In the genomic region with DNA sequence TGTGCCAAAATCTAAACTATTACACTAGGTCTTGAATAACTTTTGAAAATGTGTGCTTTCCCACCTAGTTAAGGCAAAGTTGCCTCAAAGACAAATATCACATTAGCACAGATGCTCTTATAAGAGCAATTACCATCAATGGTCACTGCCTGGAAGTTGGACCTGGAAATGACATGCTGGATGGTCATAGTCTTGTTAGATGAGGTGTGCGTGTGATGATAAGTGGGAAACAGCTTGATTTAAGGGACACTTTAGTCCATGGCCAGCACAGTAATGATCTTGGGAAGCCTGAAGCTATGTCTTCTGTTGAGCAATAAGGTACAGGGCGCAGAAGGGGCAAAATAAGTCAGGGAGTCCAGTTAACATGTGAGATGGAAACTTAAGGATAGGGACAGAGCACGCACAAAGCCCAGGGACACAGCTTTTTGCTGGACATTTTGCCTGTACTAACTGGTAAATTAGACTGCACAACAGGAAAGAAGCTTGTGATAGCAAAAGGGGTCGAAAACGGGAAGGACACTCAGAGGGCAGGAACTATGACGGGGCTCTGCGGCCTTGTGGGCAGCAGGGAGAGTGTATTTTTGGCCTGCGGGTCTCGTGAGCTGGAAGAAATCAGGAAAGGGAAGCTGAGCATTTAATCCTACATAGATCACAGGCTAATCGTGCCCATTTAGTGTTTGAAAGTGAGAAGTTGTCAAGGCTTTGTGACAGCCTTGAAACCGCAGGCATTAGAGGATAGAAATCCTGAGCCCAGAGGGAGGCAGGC, we compare ENCODE assay signal across 17 cellular contexts.
DNase-seq lines count a peak whose midpoint lies in the region; ATAC-seq and TF ChIP-seq lines count a peak whose summit lies in the region.
"Had no signal": no experiment of that assay in that cellular context is flagged by ENCODE, and none has a peak within 500 bp of the region (broad histone marks: within the 10 kb centered on the region; RNA-seq: fewer than 3 reads in every experiment).

No MANE protein-coding gene starts in this region.

- intact Hi-C loops in Right ventricle myocardium inferior (cut with DNase I) = loop anchor here (5.0 kb wide), 1 partner anchor 42 kb away; no protein-coding TSS in a partner anchor
- intact Hi-C loops in CD4-positive, alpha-beta memory T cell (cut with micrococcal nuclease) = no loop called here

- TF ChIP-seq EP300 in upper lobe of left lung (IDR thresholded peaks at IDR 0.05) = peak in 1 of 4 donors; percentile 4

- H3K27ac ChIP-seq in right atrium auricular region (peak overlapping the region in 1 of 2 donors; percentile 13), upper lobe of left lung (peak overlapping the region in 3 of 4 donors; percentile 23 to 58 (median 37))
- H3K27ac ChIP-seq in CD4-positive, alpha-beta memory T cell (ENCODE audit: low read depth, low read length) = no peak overlapping the region
- H3K27ac ChIP-seq: foreskin keratinocyte, PC-9, suprapubic skin had no signal

- H3K9me3 ChIP-seq in right atrium auricular region (no peaks in the 10 kb centered on the region), upper lobe of left lung (no peaks in the 10 kb centered on the region)
- no peaks in the 10 kb centered on the region for H3K9me3 ChIP-seq in CD4-positive, alpha-beta memory T cell (ENCODE audit: control insufficient read depth in 1 of 2, low read length in 2 of 2)
- H3K9me3 ChIP-seq: suprapubic skin had no signal

- H3K4me1 Mint-ChIP-seq in CD4-positive, alpha-beta memory T cell = no peaks in the 10 kb centered on the region
- H3K4me1 Mint-ChIP-seq: activated T-helper 17 cell treated with anti-CD3 and anti-CD28 coated beads, Interleukin-2, amount 50 U/mL, for 72 hours had no signal

- no peak for TF ChIP-seq CTCF in right atrium auricular region (IDR thresholded peaks at IDR 0.05)
- TF ChIP-seq CTCF in upper lobe of left lung (IDR thresholded peaks at IDR 0.05) = no peak

- POLR2A ChIA-PET in CD4-positive, alpha-beta memory T cell (lab: Charles Lee; ENCODE audit: partially characterized antibody) = no interaction called here

- CTCF ChIA-PET in CD4-positive, alpha-beta memory T cell (lab: Charles Lee; ENCODE audit: partially characterized antibody) = no interaction called here

- H3K36me3 Mint-ChIP-seq in CD4-positive, alpha-beta memory T cell = no peaks in the 10 kb centered on the region

- H3K27me3 ChIP-seq in right atrium auricular region = no peaks in the 10 kb centered on the region
- no peaks in the 10 kb centered on the region for H3K27me3 ChIP-seq in upper lobe of left lung
- H3K27me3 ChIP-seq in CD4-positive, alpha-beta memory T cell (ENCODE audit: insufficient read depth, low read length) = no peaks in the 10 kb centered on the region
- H3K27me3 ChIP-seq: foreskin keratinocyte, suprapubic skin had no signal

- WGBS in upper lobe of left lung, 2 donors = 54 to 55% methylated on average over 11 of the region's 11 CpGs

- H3K36me3 ChIP-seq in right atrium auricular region = no peaks in the 10 kb centered on the region
- no peaks in the 10 kb centered on the region for H3K36me3 ChIP-seq in upper lobe of left lung
- no peaks in the 10 kb centered on the region for H3K36me3 ChIP-seq in CD4-positive, alpha-beta memory T cell (ENCODE audit: insufficient read depth, low read length)
- H3K36me3 ChIP-seq: suprapubic skin had no signal

- no peaks in the 10 kb centered on the region for H3K27me3 Mint-ChIP-seq in CD4-positive, alpha-beta memory T cell
- H3K27me3 Mint-ChIP-seq: activated T-helper 17 cell treated with anti-CD3 and anti-CD28 coated beads, Interleukin-2, amount 50 U/mL, for 72 hours had no signal

- peaks cover 0 to 17% of the 10 kb centered on the region in 2 donors for H3K4me1 ChIP-seq in right atrium auricular region
- peaks cover 31 to 56% (median 41%) of the 10 kb centered on the region in 4 donors for H3K4me1 ChIP-seq in upper lobe of left lung
- H3K4me1 ChIP-seq in CD4-positive, alpha-beta memory T cell (ENCODE audit: insufficient read depth, low read length) = no peaks in the 10 kb centered on the region

- peak; percentile 69 for ATAC-seq in Right ventricle myocardium inferior
- peak in 1 of 2 donors; percentile 82 for ATAC-seq in upper lobe of left lung (ENCODE audit: low FRiP score in 2 of 2)
- ATAC-seq in GM18867 (IDR thresholded peaks at IDR 0.05; ENCODE audit: unreplicated experiment) = no peak
- ATAC-seq: activated T-helper 17 cell treated with anti-CD3 and anti-CD28 coated beads, Interleukin-2, amount 50 U/mL, for 72 hours; foreskin keratinocyte had no signal

- H3K4me3 ChIP-seq in right atrium auricular region (no peak overlapping the region), upper lobe of left lung (no peak overlapping the region)
- H3K4me3 ChIP-seq in CD4-positive, alpha-beta memory T cell (ENCODE audit: low read length in 2 of 2) = no peak overlapping the region
- H3K4me3 ChIP-seq: PC-9, suprapubic skin had no signal

- no peak overlapping the region for H3K4me3 Mint-ChIP-seq in CD4-positive, alpha-beta memory T cell
- H3K4me3 Mint-ChIP-seq: activated T-helper 17 cell treated with anti-CD3 and anti-CD28 coated beads, Interleukin-2, amount 50 U/mL, for 72 hours; nephron progenitor cell had no signal

- H3K9me3 Mint-ChIP-seq in CD4-positive, alpha-beta memory T cell = peaks cover 1 to 18% (median 6%) of the 10 kb centered on the region in 8 donors
- H3K9me3 Mint-ChIP-seq: nephron progenitor cell had no signal

- DNase-seq in Right ventricle myocardium inferior (ENCODE audit: missing footprints) (peak; percentile 76), right atrium auricular region (ENCODE audit: low spot score) (no peak), dermis microvascular lymphatic vessel endothelial cell (ENCODE audit: low read depth in 2 of 2) (peak; percentile 74 to 85), medulla oblongata (ENCODE audit: extremely low spot score) (peak; percentile 57), upper lobe of left lung (peak in 1 of 2 donors; percentile 57)
- no peak for DNase-seq in activated CD4-positive, alpha-beta T cell treated with anti-CD3 and anti-CD28 coated beads, Interleukin-2, amount 50 U/mL, for 4 hours
- DNase-seq in CD4-positive, alpha-beta memory T cell = no peak
- DNase-seq: activated CD4-positive, alpha-beta T cell treated with anti-CD3 and anti-CD28 coated beads, Interleukin-2, amount 50 U/mL, for 48 hours; foreskin keratinocyte; islet precursor cell; NCI-H1105; NCI-H345; nephron progenitor cell; PC-9 had no signal

- no peak overlapping the region for H3K27ac Mint-ChIP-seq in CD4-positive, alpha-beta memory T cell
- H3K27ac Mint-ChIP-seq: activated T-helper 17 cell treated with anti-CD3 and anti-CD28 coated beads, Interleukin-2, amount 50 U/mL, for 72 hours; nephron progenitor cell had no signal

- TF ChIP-seq POLR2A in upper lobe of left lung (IDR thresholded peaks at IDR 0.05) = no peak

Comparison
In these comparisons a context has a peak if more than half of its experiments do, and no peak if none do; other contexts are left out.
1. DNase-seq: peak in Right ventricle myocardium inferior (single experiment), dermis microvascular lymphatic vessel endothelial cell (2 of 2) and medulla oblongata (single experiment); none in right atrium auricular region (single experiment), activated CD4-positive, alpha-beta T cell treated with anti-CD3 and anti-CD28 coated beads, Interleukin-2, amount 50 U/mL, for 4 hours (0 of 2) and CD4-positive, alpha-beta memory T cell (0 of 5).